Comparison of ENCODE assay signal across 16 cellular contexts in genomic region chr10:1126461-1126860, GRCh38.
DNase-seq lines count a peak whose midpoint lies in the region; ATAC-seq and TF ChIP-seq lines count a peak whose summit lies in the region.
"Had no signal": no experiment of that assay in that cellular context is flagged by ENCODE, and none has a peak within 500 bp of the region (broad histone marks: within the 10 kb centered on the region; RNA-seq: fewer than 3 reads in every experiment).

No MANE protein-coding gene starts in this region.

- DNase-seq in activated CD8-positive, alpha-beta T cell treated with anti-CD3 and anti-CD28 coated beads, Interleukin-2, amount 10 ng/mL, durations not matched to agents 7 days and 5 days: peak; percentile 14
- no peak for DNase-seq in activated CD8-positive, alpha-beta T cell treated with anti-CD3 and anti-CD28 coated beads for 36 hours
- peak; percentile 11 for DNase-seq in stimulated activated CD8-positive, alpha-beta memory T cell treated with anti-CD3 and anti-CD28 coated beads, Interleukin-4, amount 100 ng/mL, for 48 hours
- DNase-seq in GM23338 (ENCODE audit: low spot score): no peak
- DNase-seq: 8988T; AML-193; C1 segment of cervical spinal cord; Calu3; CD4-positive, alpha-beta T cell; DMS 273 treated with DMSO at 0.1 percent for 48 hours; GOT3 had no signal

- ATAC-seq in activated CD8-positive, alpha-beta T cell treated with anti-CD3 and anti-CD28 coated beads, Interleukin-2, amount 10 ng/mL, durations not matched to agents 7 days and 5 days: no peak
- ATAC-seq in activated CD8-positive, alpha-beta T cell treated with anti-CD3 and anti-CD28 coated beads for 36 hours: no peak
- peak; percentile 27 for ATAC-seq in HG02885 (IDR thresholded peaks at IDR 0.05; ENCODE audit: poor library complexity, unreplicated experiment)
- no peak for ATAC-seq in HG02642 (IDR thresholded peaks at IDR 0.05; ENCODE audit: poor library complexity, unreplicated experiment)
- ATAC-seq in GM23338: no peak
- ATAC-seq: GM12878 had no signal

- no peak overlapping the region; the same call in 1 of the 2 replicates for H3K9ac ChIP-seq in BLaER1

- H4K20me1 ChIP-seq in BLaER1 (peaks cover 68% of the 10 kb centered on the region), GM23338 (replicated peaks; ENCODE audit: insufficient read depth) (no peaks in the 10 kb centered on the region; the same call in none of the 2 replicates)

- H3K27ac ChIP-seq in BLaER1 (peak overlapping the region; percentile 37; the same call in 1 of the 2 replicates), GM23338 (ENCODE audit: low read depth) (no peak overlapping the region)

- POLR2A ChIA-PET in activated CD8-positive, alpha-beta T cell treated with anti-CD3 and anti-CD28 coated beads, Interleukin-2, amount 10 ng/mL, durations not matched to agents 7 days and 5 days (lab: Charles Lee): interaction anchor here (0.6 kb wide), 1 partner anchor 176 kb away, joined by 3 read pairs; no protein-coding TSS in a partner anchor
- POLR2A ChIA-PET in activated CD8-positive, alpha-beta T cell treated with anti-CD3 and anti-CD28 coated beads for 36 hours (lab: Charles Lee): interaction anchor here (0.7 kb wide), 1 partner anchor 517 kb away, joined by 3 read pairs; no protein-coding TSS in a partner anchor

- no peak overlapping the region for H3K4me3 ChIP-seq in BLaER1
- H3K4me3 ChIP-seq in GM23338: no peak overlapping the region
- H3K4me3 ChIP-seq: GM12878, HAP-1 had no signal

- peaks cover 19% of the 10 kb centered on the region for H3K4me1 Mint-ChIP-seq in activated CD8-positive, alpha-beta T cell treated with anti-CD3 and anti-CD28 coated beads, Interleukin-2, amount 10 ng/mL, durations not matched to agents 7 days and 5 days (ENCODE audit: low read depth)
- H3K4me1 Mint-ChIP-seq in activated CD8-positive, alpha-beta T cell treated with anti-CD3 and anti-CD28 coated beads for 36 hours (ENCODE audit: low read depth): peaks cover 21% of the 10 kb centered on the region
- no peaks in the 10 kb centered on the region for H3K4me1 Mint-ChIP-seq in GM23338

- H3K9me2 ChIP-seq in GM23338 (ENCODE audit: insufficient read depth): no peaks in the 10 kb centered on the region

- no peaks in the 10 kb centered on the region for H3F3A ChIP-seq in GM23338 (replicated peaks; ENCODE audit: low read depth)

- peaks cover 76% of the 10 kb centered on the region for H3K36me3 Mint-ChIP-seq in activated CD8-positive, alpha-beta T cell treated with anti-CD3 and anti-CD28 coated beads, Interleukin-2, amount 10 ng/mL, durations not matched to agents 7 days and 5 days (ENCODE audit: low read depth)
- peaks cover 69% of the 10 kb centered on the region for H3K36me3 Mint-ChIP-seq in activated CD8-positive, alpha-beta T cell treated with anti-CD3 and anti-CD28 coated beads for 36 hours (ENCODE audit: low read depth)
- peaks cover 53% of the 10 kb centered on the region; the same call in 2 of the 3 replicates for H3K36me3 Mint-ChIP-seq in GM23338 (ENCODE audit: low read depth)

- H3K27me3 ChIP-seq in BLaER1 (no peaks in the 10 kb centered on the region), GM23338 (ENCODE audit: insufficient read depth) (no peaks in the 10 kb centered on the region)

- no peak overlapping the region for H3K4me3 Mint-ChIP-seq in activated CD8-positive, alpha-beta T cell treated with anti-CD3 and anti-CD28 coated beads, Interleukin-2, amount 10 ng/mL, durations not matched to agents 7 days and 5 days
- H3K4me3 Mint-ChIP-seq in activated CD8-positive, alpha-beta T cell treated with anti-CD3 and anti-CD28 coated beads for 36 hours: no peak overlapping the region
- H3K4me3 Mint-ChIP-seq in GM23338: no peak overlapping the region
- H3K4me3 Mint-ChIP-seq: CD4-positive, alpha-beta T cell had no signal

- H3K4me2 ChIP-seq in BLaER1: peak overlapping the region; percentile 74
- no peak overlapping the region for H3K4me2 ChIP-seq in GM23338

- no peaks in the 10 kb centered on the region for H3K9me3 ChIP-seq in BLaER1
- H3K9me3 ChIP-seq: HAP-1 had no signal

- H2AFZ ChIP-seq in GM23338: no peak overlapping the region

- no peak overlapping the region for H3K27ac Mint-ChIP-seq in activated CD8-positive, alpha-beta T cell treated with anti-CD3 and anti-CD28 coated beads, Interleukin-2, amount 10 ng/mL, durations not matched to agents 7 days and 5 days
- H3K27ac Mint-ChIP-seq in activated CD8-positive, alpha-beta T cell treated with anti-CD3 and anti-CD28 coated beads for 36 hours: no peak overlapping the region
- no peak overlapping the region for H3K27ac Mint-ChIP-seq in GM23338
- H3K27ac Mint-ChIP-seq: CD4-positive, alpha-beta T cell had no signal

- CTCF ChIA-PET in activated CD8-positive, alpha-beta T cell treated with anti-CD3 and anti-CD28 coated beads, Interleukin-2, amount 10 ng/mL, durations not matched to agents 7 days and 5 days (lab: Charles Lee): no interaction called here
- CTCF ChIA-PET in activated CD8-positive, alpha-beta T cell treated with anti-CD3 and anti-CD28 coated beads for 36 hours (lab: Charles Lee): interaction anchor here (0.8 kb wide), 1 partner anchor 16 kb away, joined by 3 read pairs; no protein-coding TSS in a partner anchor

- TF ChIP-seq CTCF in activated CD8-positive, alpha-beta T cell treated with anti-CD3 and anti-CD28 coated beads for 36 hours (IDR thresholded peaks at IDR 0.05): no peak
- TF ChIP-seq CTCF in GM23338 (conservative IDR thresholded peaks at IDR 0.05; ENCODE audit: low read depth in 2 of 2): no peak

- H3K79me2 ChIP-seq in GM23338 (replicated peaks; ENCODE audit: insufficient read depth): no peaks in the 10 kb centered on the region; the same call in 1 of the 2 replicates

- H3K4me1 ChIP-seq in BLaER1: peaks cover 64% of the 10 kb centered on the region
- H3K4me1 ChIP-seq in GM23338 (ENCODE audit: insufficient read depth): no peaks in the 10 kb centered on the region
- H3K4me1 ChIP-seq: HAP-1 had no signal

- H3K9me3 Mint-ChIP-seq in activated CD8-positive, alpha-beta T cell treated with anti-CD3 and anti-CD28 coated beads, Interleukin-2, amount 10 ng/mL, durations not matched to agents 7 days and 5 days (ENCODE audit: insufficient read depth): no peaks in the 10 kb centered on the region
- H3K9me3 Mint-ChIP-seq in activated CD8-positive, alpha-beta T cell treated with anti-CD3 and anti-CD28 coated beads for 36 hours: no peaks in the 10 kb centered on the region
- no peaks in the 10 kb centered on the region for H3K9me3 Mint-ChIP-seq in GM23338
- H3K9me3 Mint-ChIP-seq: CD4-positive, alpha-beta T cell had no signal

- no peaks in the 10 kb centered on the region for H3K27me3 Mint-ChIP-seq in activated CD8-positive, alpha-beta T cell treated with anti-CD3 and anti-CD28 coated beads, Interleukin-2, amount 10 ng/mL, durations not matched to agents 7 days and 5 days (ENCODE audit: low read depth)
- H3K27me3 Mint-ChIP-seq in activated CD8-positive, alpha-beta T cell treated with anti-CD3 and anti-CD28 coated beads for 36 hours: no peaks in the 10 kb centered on the region
- H3K27me3 Mint-ChIP-seq in GM23338 (ENCODE audit: insufficient read depth, low read depth, poor library complexity): no peaks in the 10 kb centered on the region
- H3K27me3 Mint-ChIP-seq: CD4-positive, alpha-beta T cell had no signal

- intact Hi-C loops in activated CD8-positive, alpha-beta T cell treated with anti-CD3 and anti-CD28 coated beads for 36 hours (cut with micrococcal nuclease): no loop called here

- H3K36me3 ChIP-seq in BLaER1: peaks cover 90% of the 10 kb centered on the region
- H3K36me3 ChIP-seq in GM23338 (ENCODE audit: insufficient read depth): peaks cover 3% of the 10 kb centered on the region; the same call in 1 of the 2 replicates

TF ChIP-seq in GM23338, 12 proteins besides CTCF, POLR2A, EP300 and RAD21 (continues in another document):
- TF ChIP-seq REST (IDR thresholded peaks at IDR 0.05; ENCODE audit: unreplicated experiment) (no peak), POLR2AphosphoS5 (IDR thresholded peaks at IDR 0.05; ENCODE audit: low read depth) (no peak), STAT1 (IDR thresholded peaks at IDR 0.05; ENCODE audit: unreplicated experiment) (no peak), ZNF331 (CRISPR knock-in tag; IDR thresholded peaks at IDR 0.05; ENCODE audit: low read depth) (no peak)

Comparison
In these comparisons a context has a peak if more than half of its experiments do, and no peak if none do; other contexts are left out.
1. DNase-seq: peak in activated CD8-positive, alpha-beta T cell treated with anti-CD3 and anti-CD28 coated beads, Interleukin-2, amount 10 ng/mL, durations not matched to agents 7 days and 5 days (single experiment) and stimulated activated CD8-positive, alpha-beta memory T cell treated with anti-CD3 and anti-CD28 coated beads, Interleukin-4, amount 100 ng/mL, for 48 hours (single experiment); none in activated CD8-positive, alpha-beta T cell treated with anti-CD3 and anti-CD28 coated beads for 36 hours (single experiment) and GM23338 (single experiment).